8 cellular contexts compared by ENCODE assay signal in the genomic region with DNA sequence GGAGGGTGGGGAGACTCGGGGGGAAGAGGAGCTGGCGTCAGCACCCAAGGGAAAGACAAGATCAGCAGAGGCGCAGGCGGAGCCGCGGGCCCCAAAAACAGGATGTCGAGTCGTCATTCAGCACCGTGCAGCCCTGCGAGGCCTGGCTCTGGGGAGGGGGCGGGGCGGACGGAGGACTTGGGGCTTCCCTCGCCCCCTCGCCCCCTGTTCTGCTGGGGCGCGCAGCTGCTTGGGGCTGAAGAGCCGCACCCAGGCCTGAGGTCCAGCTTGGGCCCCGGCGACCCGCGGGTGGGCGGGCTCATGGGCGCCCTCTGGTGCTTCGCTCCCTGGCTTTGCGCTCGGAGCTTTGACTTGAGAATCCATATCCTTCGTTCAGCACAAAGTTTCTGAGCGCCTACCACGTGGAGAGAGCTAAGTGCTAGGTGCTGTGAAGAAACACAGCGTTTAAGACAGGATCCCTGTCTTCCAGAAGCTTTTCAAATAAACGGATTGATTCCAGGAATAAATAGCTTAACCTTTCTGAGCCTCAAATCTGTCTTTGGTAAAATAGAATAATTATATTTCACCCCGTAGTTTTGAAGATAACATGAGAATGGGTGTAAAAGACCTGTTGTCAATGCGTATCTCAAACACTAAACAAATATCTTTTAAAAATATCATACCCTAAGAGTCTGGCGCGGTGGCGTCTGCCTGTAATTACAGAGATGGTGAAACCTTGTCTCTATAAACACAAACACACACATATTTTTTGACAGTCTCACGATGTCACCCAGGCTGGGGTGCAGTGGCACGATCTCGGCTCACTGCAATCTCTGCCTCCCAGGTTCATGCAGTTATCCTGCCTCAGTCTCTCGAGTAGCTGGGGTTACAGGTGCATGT. TPM values are rescaled to one million over a fixed set of nuclear protein-coding genes. Genes with fewer than 3 reads are reported as not detected.
DNase-seq lines count a peak whose midpoint lies in the region; ATAC-seq, FAIRE-seq and TF ChIP-seq lines count a peak whose summit lies in the region.

No MANE protein-coding gene starts in this region.

- TF ChIP-seq CTCF in 22Rv1 (IDR thresholded peaks at IDR 0.05) = peak; percentile 97
- TF ChIP-seq CTCF in retinal pigment epithelial cell (conservative IDR thresholded peaks at IDR 0.05; ENCODE audit: low read depth, low read length) = peak; percentile 86

- peak overlapping the region; percentile 87 for H3K27ac ChIP-seq in 22Rv1

- peak; percentile 31; the same call in 1 of the 2 replicates for TF ChIP-seq POLR2A in GM12892 (IDR thresholded peaks at IDR 0.05; ENCODE audit: low read depth, low read length)

- FAIRE-seq in GM12892 (lab: Jason Lieb, UNC) = peak; percentile 96

- peak overlapping the region; percentile 74 for H3K4me3 ChIP-seq in retinal pigment epithelial cell (ENCODE audit: low read length)

- DNase-seq in GM12892 (ENCODE audit: insufficient read length) (peak; percentile 63), NCI-H128 (lab: John Stamatoyannopoulos, UW; ENCODE audit: unreplicated experiment) (peak; percentile 34), SW 1271 (lab: John Stamatoyannopoulos, UW) (peak; percentile 56 to 83), astrocyte of the hippocampus (ENCODE audit: low read depth, low spot score) (peak; percentile 93), hypothalamus (lab: John Stamatoyannopoulos, UW) (peak in 45 of 51 donors; percentile 53 to 95 (median 79)), retinal pigment epithelial cell (ENCODE audit: low read depth) (no peak)

- peak; percentile 66 for ATAC-seq in HG02798 (IDR thresholded peaks at IDR 0.05; ENCODE audit: poor library complexity, unreplicated experiment)

RNA-seq across cellular contexts. Expression of a gene that starts 0.9 kb away (rescaled TPM):
- 61.8 TPM for polyA plus RNA-seq in GM12892 (2012; ENCODE audit: missing spikeins)

RNA-seq across cellular contexts. Expression of a gene that starts 13.8 kb away (rescaled TPM):
- 25.2 TPM for polyA plus RNA-seq in GM12892 (2012; ENCODE audit: missing spikeins)

RNA-seq across cellular contexts. Expression of a gene that starts 33.3 kb away (rescaled TPM):
- polyA plus RNA-seq in GM12892 (2012; ENCODE audit: missing spikeins) = 24.1 TPM

RNA-seq across cellular contexts. Expression of a gene that starts 44.3 kb away (rescaled TPM):
- polyA plus RNA-seq in GM12892 (2012; ENCODE audit: missing spikeins) = 40.5 TPM
